ENCODE assay signal across 26 cellular contexts in genomic region chr2:76932550-76932949, GRCh38.
"Had no signal": no experiment of that assay in that cellular context is flagged by ENCODE, and none has a peak within 500 bp of the region (broad histone marks: within the 10 kb centered on the region; RNA-seq: fewer than 3 reads in every experiment).

No MANE protein-coding gene starts in this region.

- H3K36me3 ChIP-seq: colonic mucosa, esophagus muscularis mucosa, esophagus squamous epithelium, gastrocnemius medialis, gastroesophageal sphincter, heart left ventricle, heart right ventricle had no signal

- H3K4me1 ChIP-seq: colonic mucosa, esophagus muscularis mucosa, esophagus squamous epithelium, foreskin keratinocyte, gastrocnemius medialis, gastroesophageal sphincter, heart left ventricle, heart right ventricle had no signal

- FAIRE-seq: colon, endothelial cell of umbilical vein had no signal

- DNase-seq: colonic mucosa; cortex of kidney; dermis blood vessel endothelial cell; dorsolateral prefrontal cortex; effector CD4-positive, alpha-beta T cell; effector CD8-positive, alpha-beta T cell; effector memory CD4-positive, alpha-beta T cell; effector memory CD8-positive, alpha-beta T cell; endodermal cell; erythroblast; esophagus squamous epithelium; foreskin fibroblast; foreskin keratinocyte; foreskin melanocyte; gastrocnemius medialis; glutamatergic neuron; head of caudate nucleus; heart left ventricle; heart right ventricle had no signal

- H3K9me3 ChIP-seq: colonic mucosa, esophagus muscularis mucosa, esophagus squamous epithelium, gastrocnemius medialis, gastroesophageal sphincter, heart right ventricle had no signal

- ATAC-seq: effector memory CD8-positive, alpha-beta T cell; esophagus mucosa; foreskin keratinocyte; gastrocnemius medialis; gastroesophageal sphincter; heart left ventricle; heart right ventricle had no signal

- H3K27me3 ChIP-seq: colonic mucosa, dorsolateral prefrontal cortex, esophagus muscularis mucosa, esophagus squamous epithelium, foreskin keratinocyte, gastrocnemius medialis, gastroesophageal sphincter, heart left ventricle, heart right ventricle had no signal

- H3K27ac ChIP-seq: colonic mucosa, coronary artery, dorsolateral prefrontal cortex, epithelial cell of prostate, esophagus muscularis mucosa, esophagus squamous epithelium, foreskin keratinocyte, gastrocnemius medialis, gastroesophageal sphincter, heart left ventricle, heart right ventricle had no signal

- H3K4me3 ChIP-seq: colonic mucosa, coronary artery, dorsolateral prefrontal cortex, esophagus muscularis mucosa, esophagus squamous epithelium, gastrocnemius medialis, gastroesophageal sphincter, heart left ventricle, heart right ventricle had no signal
